ENCODE assay signal across 13 cellular contexts in genomic region chr2:213157242-213157641, GRCh38. TPM values are rescaled to one million over a fixed set of nuclear protein-coding genes. Genes with fewer than 3 reads are reported as not detected.
A peak's percentile ranks its signal among the peaks of the same experiment; 100 is the strongest.
DNase-seq lines count a peak whose midpoint lies in the region; ATAC-seq, FAIRE-seq and TF ChIP-seq lines count a peak whose summit lies in the region.
"Had no signal": no experiment of that assay in that cellular context is flagged by ENCODE, and none has a peak within 500 bp of the region (broad histone marks: within the 10 kb centered on the region; RNA-seq: fewer than 3 reads in every experiment).

No MANE protein-coding gene starts in this region.

- WGBS in small intestine, 3 donors: 49 to 65% (median 58%) methylated on average over 3 of the region's 3 CpGs

- H3K4me3 ChIP-seq in vagina: no peak overlapping the region
- no peak overlapping the region for H3K4me3 ChIP-seq in small intestine (ENCODE audit: low read depth in 1 of 2, low read length in 2 of 2)
- H3K4me3 ChIP-seq: heart right ventricle had no signal

- intact Hi-C loops in vagina (cut with DNase I): no loop called here

- TF ChIP-seq CTCF in GM13977 (IDR thresholded peaks at IDR 0.05; ENCODE audit: extremely low read depth, insufficient read depth, missing control alignments) (no peak), vagina (IDR thresholded peaks at IDR 0.05) (no peak)

- no peaks in the 10 kb centered on the region for H3K9me3 Mint-ChIP-seq in activated T-helper 17 cell treated with anti-CD3 and anti-CD28 coated beads, Interleukin-2, amount 50 U/mL, for 72 hours
- H3K9me3 Mint-ChIP-seq: CD4-positive, alpha-beta memory T cell had no signal

- ATAC-seq in GM21360 (IDR thresholded peaks at IDR 0.05; ENCODE audit: unreplicated experiment) (peak; percentile 80), HG03066 (IDR thresholded peaks at IDR 0.05; ENCODE audit: low read depth, unreplicated experiment) (peak; percentile 60)
- ATAC-seq in activated T-helper 17 cell treated with anti-CD3 and anti-CD28 coated beads, Interleukin-2, amount 50 U/mL, for 72 hours (replicated peaks): peak; percentile 52

- H3K4me3 Mint-ChIP-seq in activated T-helper 17 cell treated with anti-CD3 and anti-CD28 coated beads, Interleukin-2, amount 50 U/mL, for 72 hours: no peak overlapping the region
- H3K4me3 Mint-ChIP-seq: CD4-positive, alpha-beta memory T cell had no signal

- no peaks in the 10 kb centered on the region for H3K36me3 Mint-ChIP-seq in activated T-helper 17 cell treated with anti-CD3 and anti-CD28 coated beads, Interleukin-2, amount 50 U/mL, for 72 hours (ENCODE audit: low read depth)
- H3K36me3 Mint-ChIP-seq: CD4-positive, alpha-beta memory T cell had no signal

- H3K9me3 ChIP-seq in vagina (no peaks in the 10 kb centered on the region), small intestine (ENCODE audit: control insufficient read depth, low read depth) (no peaks in the 10 kb centered on the region)
- H3K9me3 ChIP-seq: heart right ventricle, SK-N-SH had no signal

- peaks cover 22% of the 10 kb centered on the region for H3K27me3 Mint-ChIP-seq in activated T-helper 17 cell treated with anti-CD3 and anti-CD28 coated beads, Interleukin-2, amount 50 U/mL, for 72 hours

- no peak for TF ChIP-seq POLR2A in vagina (IDR thresholded peaks at IDR 0.05)

- H3K27me3 ChIP-seq in vagina (no peaks in the 10 kb centered on the region), small intestine (ENCODE audit: control insufficient read depth in 2 of 2, insufficient read depth in 2 of 2, low read length in 2 of 2) (no peaks in the 10 kb centered on the region)

- H3K36me3 ChIP-seq in vagina (no peaks in the 10 kb centered on the region), small intestine (ENCODE audit: control insufficient read depth in 2 of 2, insufficient read depth in 2 of 2, low read length in 2 of 2) (no peaks in the 10 kb centered on the region)
- H3K36me3 ChIP-seq: heart right ventricle had no signal

- H3K4me1 Mint-ChIP-seq in activated T-helper 17 cell treated with anti-CD3 and anti-CD28 coated beads, Interleukin-2, amount 50 U/mL, for 72 hours: peaks cover 5% of the 10 kb centered on the region

- in situ Hi-C loops in GM13977 (cut with MboI; ENCODE audit: low pct_unique_long_range_greater_than_20kb, low sequenced_read_pairs, unreplicated experiment): loop anchor here (10.0 kb wide), 1 partner anchor 472 kb away; no protein-coding TSS in a partner anchor

- H3K27ac Mint-ChIP-seq in activated T-helper 17 cell treated with anti-CD3 and anti-CD28 coated beads, Interleukin-2, amount 50 U/mL, for 72 hours: no peak overlapping the region

- H3K27ac ChIP-seq in vagina: no peak overlapping the region
- H3K27ac ChIP-seq in small intestine (ENCODE audit: low read depth in 1 of 2, low read length in 1 of 2): no peak overlapping the region
- H3K27ac ChIP-seq: heart right ventricle had no signal

- H3K4me1 ChIP-seq in vagina: peaks cover 10% of the 10 kb centered on the region
- H3K4me1 ChIP-seq in small intestine (ENCODE audit: control insufficient read depth in 2 of 2, insufficient read depth in 1 of 2, low read depth in 1 of 2, low read length in 1 of 2): no peaks in the 10 kb centered on the region

- DNase-seq in GM13977 (ENCODE audit: low spot score) (peak; percentile 71), vagina (ENCODE audit: extremely low spot score in 2 of 2) (no peak), NCI-H2081 (lab: John Stamatoyannopoulos, UW) (no peak), NCI-H2171 treated with DMSO at 0.1 percent for 48 hours (lab: John Stamatoyannopoulos, UW) (no peak), small intestine (no peak)
- DNase-seq: CD4-positive, alpha-beta memory T cell; heart right ventricle; NCI-H1417 treated with DMSO at 0.1 percent for 48 hours; SK-N-SH had no signal

- FAIRE-seq in small intestine (lab: Jason Lieb, UNC): no peak
- FAIRE-seq: colon had no signal

RNA-seq across cellular contexts. Expression of gene IKZF2, which starts 5.8 kb away (rescaled TPM):
- total RNA-seq in activated T-helper 17 cell treated with anti-CD3 and anti-CD28 coated beads, Interleukin-2, amount 50 U/mL, for 72 hours: 10 to 100 TPM in 1 of 2 donors, 1 to 10 TPM in 1; 8.7 to 12.4 TPM
- 29.2 TPM for total RNA-seq in vagina
- under 1 TPM; under 0.01 to 0.43 (median under 0.01) TPM for polyA plus RNA-seq in small intestine
